Comparison of ENCODE assay signal across 2 cellular contexts in the genomic region with DNA sequence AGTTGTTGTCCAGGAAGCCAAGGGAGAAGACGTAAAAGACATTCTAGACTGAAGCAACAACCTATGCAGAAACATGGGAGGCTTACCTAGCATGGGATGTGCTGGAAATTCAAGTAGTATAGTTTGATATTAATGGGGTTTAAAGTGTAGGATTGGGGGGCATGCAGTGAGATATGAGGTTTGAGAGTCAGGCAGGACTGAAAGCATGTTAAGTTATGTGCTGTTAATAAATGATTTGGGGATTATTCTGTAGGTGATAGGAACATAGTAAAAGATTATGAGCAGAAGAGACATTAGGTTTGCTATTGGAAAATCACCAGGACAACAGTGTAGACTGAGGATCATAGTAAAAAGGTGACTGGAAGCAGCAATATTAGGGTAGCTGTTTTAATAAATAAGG.
TF ChIP-seq lines count a peak whose summit lies in the region.

No MANE protein-coding gene starts in this region.

TF ChIP-seq in HCT116, 20 proteins besides CTCF, POLR2A, EP300 and RAD21:
- TF ChIP-seq, protein P1, sequence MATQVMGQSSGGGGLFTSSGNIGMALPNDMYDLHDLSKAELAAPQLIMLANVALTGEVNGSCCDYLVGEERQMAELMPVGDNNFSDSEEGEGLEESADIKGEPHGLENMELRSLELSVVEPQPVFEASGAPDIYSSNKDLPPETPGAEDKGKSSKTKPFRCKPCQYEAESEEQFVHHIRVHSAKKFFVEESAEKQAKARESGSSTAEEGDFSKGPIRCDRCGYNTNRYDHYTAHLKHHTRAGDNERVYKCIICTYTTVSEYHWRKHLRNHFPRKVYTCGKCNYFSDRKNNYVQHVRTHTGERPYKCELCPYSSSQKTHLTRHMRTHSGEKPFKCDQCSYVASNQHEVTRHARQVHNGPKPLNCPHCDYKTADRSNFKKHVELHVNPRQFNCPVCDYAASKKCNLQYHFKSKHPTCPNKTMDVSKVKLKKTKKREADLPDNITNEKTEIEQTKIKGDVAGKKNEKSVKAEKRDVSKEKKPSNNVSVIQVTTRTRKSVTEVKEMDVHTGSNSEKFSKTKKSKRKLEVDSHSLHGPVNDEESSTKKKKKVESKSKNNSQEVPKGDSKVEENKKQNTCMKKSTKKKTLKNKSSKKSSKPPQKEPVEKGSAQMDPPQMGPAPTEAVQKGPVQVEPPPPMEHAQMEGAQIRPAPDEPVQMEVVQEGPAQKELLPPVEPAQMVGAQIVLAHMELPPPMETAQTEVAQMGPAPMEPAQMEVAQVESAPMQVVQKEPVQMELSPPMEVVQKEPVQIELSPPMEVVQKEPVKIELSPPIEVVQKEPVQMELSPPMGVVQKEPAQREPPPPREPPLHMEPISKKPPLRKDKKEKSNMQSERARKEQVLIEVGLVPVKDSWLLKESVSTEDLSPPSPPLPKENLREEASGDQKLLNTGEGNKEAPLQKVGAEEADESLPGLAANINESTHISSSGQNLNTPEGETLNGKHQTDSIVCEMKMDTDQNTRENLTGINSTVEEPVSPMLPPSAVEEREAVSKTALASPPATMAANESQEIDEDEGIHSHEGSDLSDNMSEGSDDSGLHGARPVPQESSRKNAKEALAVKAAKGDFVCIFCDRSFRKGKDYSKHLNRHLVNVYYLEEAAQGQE (IDR thresholded peaks at IDR 0.05; ENCODE audit: low read depth): no peak
- TF ChIP-seq, protein P2, sequence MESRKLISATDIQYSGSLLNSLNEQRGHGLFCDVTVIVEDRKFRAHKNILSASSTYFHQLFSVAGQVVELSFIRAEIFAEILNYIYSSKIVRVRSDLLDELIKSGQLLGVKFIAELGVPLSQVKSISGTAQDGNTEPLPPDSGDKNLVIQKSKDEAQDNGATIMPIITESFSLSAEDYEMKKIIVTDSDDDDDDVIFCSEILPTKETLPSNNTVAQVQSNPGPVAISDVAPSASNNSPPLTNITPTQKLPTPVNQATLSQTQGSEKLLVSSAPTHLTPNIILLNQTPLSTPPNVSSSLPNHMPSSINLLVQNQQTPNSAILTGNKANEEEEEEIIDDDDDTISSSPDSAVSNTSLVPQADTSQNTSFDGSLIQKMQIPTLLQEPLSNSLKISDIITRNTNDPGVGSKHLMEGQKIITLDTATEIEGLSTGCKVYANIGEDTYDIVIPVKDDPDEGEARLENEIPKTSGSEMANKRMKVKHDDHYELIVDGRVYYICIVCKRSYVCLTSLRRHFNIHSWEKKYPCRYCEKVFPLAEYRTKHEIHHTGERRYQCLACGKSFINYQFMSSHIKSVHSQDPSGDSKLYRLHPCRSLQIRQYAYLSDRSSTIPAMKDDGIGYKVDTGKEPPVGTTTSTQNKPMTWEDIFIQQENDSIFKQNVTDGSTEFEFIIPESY (IDR thresholded peaks at IDR 0.05; ENCODE audit: extremely low read depth, insufficient replicate concordance, low read length): no peak
- no peak for TF ChIP-seq POLR2AphosphoS5 (IDR thresholded peaks at IDR 0.05; ENCODE audit: low read depth, low read length)
- TF ChIP-seq CEBPB (IDR thresholded peaks at IDR 0.05; ENCODE audit: low read depth): no peak
- no peak for TF ChIP-seq ZNF274 (IDR thresholded peaks at IDR 0.05; ENCODE audit: low read depth, low read length)
- TF ChIP-seq SRF (IDR thresholded peaks at IDR 0.05; ENCODE audit: low read depth): no peak
- TF ChIP-seq, protein P3, sequence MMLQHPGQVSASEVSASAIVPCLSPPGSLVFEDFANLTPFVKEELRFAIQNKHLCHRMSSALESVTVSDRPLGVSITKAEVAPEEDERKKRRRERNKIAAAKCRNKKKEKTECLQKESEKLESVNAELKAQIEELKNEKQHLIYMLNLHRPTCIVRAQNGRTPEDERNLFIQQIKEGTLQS (IDR thresholded peaks at IDR 0.05): no peak
- TF ChIP-seq ELF1 (IDR thresholded peaks at IDR 0.05; ENCODE audit: borderline replicate concordance, low read depth): no peak
- TF ChIP-seq JUND (IDR thresholded peaks at IDR 0.05): no peak
- no peak for TF ChIP-seq EZH2phosphoT487 (IDR thresholded peaks at IDR 0.05; ENCODE audit: borderline replicate concordance)
- TF ChIP-seq EGR1 (IDR thresholded peaks at IDR 0.05; ENCODE audit: low read depth): no peak
- TF ChIP-seq, protein P4, sequence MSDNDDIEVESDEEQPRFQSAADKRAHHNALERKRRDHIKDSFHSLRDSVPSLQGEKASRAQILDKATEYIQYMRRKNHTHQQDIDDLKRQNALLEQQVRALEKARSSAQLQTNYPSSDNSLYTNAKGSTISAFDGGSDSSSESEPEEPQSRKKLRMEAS (IDR thresholded peaks at IDR 0.05): no peak
- no peak for TF ChIP-seq EZH2 (IDR thresholded peaks at IDR 0.05)

TF ChIP-seq in GM12891, 5 proteins besides CTCF, POLR2A, EP300 and RAD21:
- TF ChIP-seq POLR2AphosphoS5 (IDR thresholded peaks at IDR 0.05; ENCODE audit: low read depth, low read length) (no peak), PAX5 (IDR thresholded peaks at IDR 0.05; ENCODE audit: insufficient read depth, low read length, severe bottlenecking) (no peak), TAF1 (IDR thresholded peaks at IDR 0.05; ENCODE audit: low read depth, low read length) (no peak), POU2F2 (IDR thresholded peaks at IDR 0.05; ENCODE audit: low read depth, low read length) (no peak), SPI1 (IDR thresholded peaks at IDR 0.05; ENCODE audit: low read depth, low read length) (no peak)
